Comparison of ENCODE assay signal across 16 cellular contexts in genomic region chr10:48701139-48701901, GRCh38. TPM values are rescaled to one million over a fixed set of nuclear protein-coding genes. Genes with fewer than 3 reads are reported as not detected.
DNase-seq lines count a peak whose midpoint lies in the region; FAIRE-seq and TF ChIP-seq lines count a peak whose summit lies in the region.
"Had no signal": no experiment of that assay in that cellular context is flagged by ENCODE, and none has a peak within 500 bp of the region (broad histone marks: within the 10 kb centered on the region; RNA-seq: fewer than 3 reads in every experiment).

No MANE protein-coding gene starts in this region.

- no peaks in the 10 kb centered on the region for H3K36me3 ChIP-seq in H1 (ENCODE audit: control insufficient read depth in 2 of 4, insufficient read depth in 4 of 4, low read length in 3 of 4)
- no peaks in the 10 kb centered on the region for H3K36me3 ChIP-seq in thyroid gland
- H3K36me3 ChIP-seq: sigmoid colon, thoracic aorta had no signal

- H3K4ac ChIP-seq in H1 (replicated peaks; ENCODE audit: insufficient read length, low read depth, low read length) = no peak overlapping the region

- no peak overlapping the region for H3K9ac ChIP-seq in H1 (replicated peaks in 1 of 4; ENCODE audit: extremely low read depth in 1 of 4, low read depth in 3 of 4, low read length in 3 of 4)

- no peak for TF ChIP-seq RAD21 in H1 (IDR thresholded peaks at IDR 0.05 in 1 of 2, conservative IDR thresholded peaks at IDR 0.05 in 1 of 2; ENCODE audit: low read depth in 2 of 2, low read length in 2 of 2)

- H4K20me1 ChIP-seq in H1 (replicated peaks in 1 of 2; ENCODE audit: control insufficient read depth in 1 of 2, insufficient read depth in 2 of 2, low read length in 2 of 2) = no peaks in the 10 kb centered on the region

- H2AFZ ChIP-seq in H1 (ENCODE audit: low read length) = no peak overlapping the region

- H3K79me2 ChIP-seq in H1 (ENCODE audit: control insufficient read depth in 1 of 2, insufficient read depth in 2 of 2, low read length in 2 of 2) = no peaks in the 10 kb centered on the region

- H3K18ac ChIP-seq in H1 (ENCODE audit: extremely low read depth, low read length) = no peak overlapping the region

- TF ChIP-seq EP300 in H1 (IDR thresholded peaks at IDR 0.05; ENCODE audit: borderline replicate concordance in 1 of 2, low read depth in 2 of 2, low read length in 2 of 2) = no peak

- no peak overlapping the region for H3K23ac ChIP-seq in H1 (ENCODE audit: insufficient read length)

- no peak overlapping the region for H3K14ac ChIP-seq in H1 (ENCODE audit: insufficient read length)

- no peaks in the 10 kb centered on the region for H3K4me1 ChIP-seq in H1 (replicated peaks in 1 of 4; ENCODE audit: control insufficient read depth in 3 of 4, insufficient read depth in 4 of 4, low read length in 3 of 4)
- H3K4me1 ChIP-seq in thyroid gland = no peaks in the 10 kb centered on the region
- H3K4me1 ChIP-seq: sigmoid colon had no signal

- no peaks in the 10 kb centered on the region for H3K23me2 ChIP-seq in H1 (ENCODE audit: low read depth, low read length)

- H3K4me3 ChIP-seq in H1 (ENCODE audit: extremely low read depth in 1 of 4, insufficient read depth in 2 of 4, low read depth in 3 of 4, low read length in 4 of 4) = no peak overlapping the region
- H3K4me3 ChIP-seq in thyroid gland (replicated peaks in 1 of 3) = no peak overlapping the region
- H3K4me3 ChIP-seq: coronary artery, sigmoid colon, thoracic aorta had no signal

- TF ChIP-seq POLR2A in GM12891 (IDR thresholded peaks at IDR 0.05; ENCODE audit: low read depth, low read length) = no peak
- no peak for TF ChIP-seq POLR2A in H1 (IDR thresholded peaks at IDR 0.05; ENCODE audit: control extremely low read depth in 1 of 2, low read depth in 2 of 2, low read length in 2 of 2)
- TF ChIP-seq POLR2A in thyroid gland (IDR thresholded peaks at IDR 0.05) = no peak

- TF ChIP-seq CTCF in H1 (IDR thresholded peaks at IDR 0.05; ENCODE audit: control extremely low read depth in 1 of 3, insufficient read depth in 1 of 3, low read depth in 1 of 3, low read length in 3 of 3) (no peak), thyroid gland (IDR thresholded peaks at IDR 0.05) (no peak)

- H2BK15ac ChIP-seq in H1 (ENCODE audit: low read length) = no peak overlapping the region

- H2BK120ac ChIP-seq in H1 (replicated peaks; ENCODE audit: low read depth, low read length) = no peak overlapping the region

- no peaks in the 10 kb centered on the region for H3K9me3 ChIP-seq in H1 (ENCODE audit: insufficient read depth in 2 of 2, low read depth in 1 of 2, low read length in 1 of 2)
- H3K9me3 ChIP-seq in thyroid gland = no peaks in the 10 kb centered on the region
- H3K9me3 ChIP-seq: sigmoid colon, thoracic aorta had no signal

- H2BK5ac ChIP-seq in H1 (ENCODE audit: low read depth, low read length) = no peak overlapping the region

- CTCF ChIA-PET in H1 (lab: Charles Lee; ENCODE audit: partially characterized antibody) = interaction anchor here (0.7 to 1.8 kb wide), 4 partner anchors 15 to 462 kb away, joined by 3 to 11 read pairs (median 3); no protein-coding TSS in a partner anchor

- H3K27me3 ChIP-seq in H1 (replicated peaks in 1 of 4; ENCODE audit: control insufficient read depth in 3 of 4, extremely low read depth in 1 of 4, insufficient read depth in 3 of 4, low read length in 3 of 4) (no peaks in the 10 kb centered on the region; a peak in 1 of 7 replicates), thyroid gland (no peaks in the 10 kb centered on the region)
- H3K27me3 ChIP-seq: sigmoid colon had no signal

- no peak overlapping the region for H2BK12ac ChIP-seq in H1 (ENCODE audit: low read depth, low read length)

- no peak overlapping the region for H2AK5ac ChIP-seq in H1 (ENCODE audit: low read depth, low read length)

- H4K5ac ChIP-seq in H1 (ENCODE audit: insufficient read length, low read depth, low read length) = no peak overlapping the region

- H4K91ac ChIP-seq in H1 (replicated peaks; ENCODE audit: insufficient read length, low read length) = no peak overlapping the region

- no peak overlapping the region for H3K4me2 ChIP-seq in H1 (ENCODE audit: insufficient read depth in 1 of 2, low read depth in 2 of 2, low read length in 2 of 2)

- DNase-seq in GM12891 (ENCODE audit: insufficient read length, low spot score) (no peak), LoVo (ENCODE audit: low spot score) (peak; percentile 66), H1 (ENCODE audit: low read depth in 1 of 2, low spot score in 2 of 2) (no peak), thyroid gland (no peak), hippocampal formation (lab: John Stamatoyannopoulos, UW) (no peak), amniotic stem cell (lab: John Stamatoyannopoulos, UW) (no peak), CD1c-positive myeloid dendritic cell (ENCODE audit: extremely low spot score) (no peak)
- DNase-seq: activated CD8-positive, alpha-beta T cell treated with anti-CD3 and anti-CD28 coated beads for 36 hours; activated T-cell treated with anti-CD3 and anti-CD28 coated beads, Interleukin-2, amount 50 U/mL, for 4 hours; foreskin melanocyte; GDM1; left cardiac atrium; sigmoid colon had no signal

- no peak overlapping the region for H3K27ac ChIP-seq in H1 (ENCODE audit: low read depth, low read length)
- H3K27ac ChIP-seq in thyroid gland = no peak overlapping the region
- H3K27ac ChIP-seq: coronary artery, RWPE1, sigmoid colon, thoracic aorta had no signal

- WGBS in H1 (ENCODE audit: extremely low coverage in 1 of 2, insufficient coverage in 1 of 2, insufficient read length in 1 of 2, insufficient replicate concordance in 2 of 2, low coverage in 1 of 2, low lambda C conversion rate in 2 of 2, missing lambda C conversion rate in 1 of 2), 2 experiments = 80% methylated on average over 8 of the region's 8 CpGs; no CpG with 5 or more reads in 1 of the 2 experiments
- 76 to 77% methylated on average over 8 of the region's 8 CpGs for WGBS in thyroid gland, 2 donors

- no peaks in the 10 kb centered on the region for H3K79me1 ChIP-seq in H1 (ENCODE audit: low read depth, low read length)

- H4K8ac ChIP-seq in H1 (ENCODE audit: extremely low read depth, insufficient read depth, low read length) = peak overlapping the region; percentile 16; the same call in 1 of the 2 replicates

- FAIRE-seq in GM12891 (lab: Jason Lieb, UNC) (peak; percentile 57), H1 (lab: Jason Lieb, UNC) (no peak)

- no peak overlapping the region for H2BK20ac ChIP-seq in H1 (ENCODE audit: low read length)

- no peak overlapping the region for H3K56ac ChIP-seq in H1 (replicated peaks; ENCODE audit: insufficient read length, low read depth, low read length)

- POLR2A ChIA-PET in H1 (lab: Charles Lee; ENCODE audit: partially characterized antibody) = no interaction called here

- intact Hi-C loops in thyroid gland (cut with DNase I) = no loop called here

TF ChIP-seq in GM12891, 5 proteins besides CTCF, POLR2A, EP300 and RAD21:
- TF ChIP-seq POU2F2 (IDR thresholded peaks at IDR 0.05; ENCODE audit: low read depth, low read length) (no peak), SPI1 (IDR thresholded peaks at IDR 0.05; ENCODE audit: low read depth, low read length) (peak; percentile 62), PAX5 (IDR thresholded peaks at IDR 0.05; ENCODE audit: insufficient read depth, low read length, severe bottlenecking) (no peak)

TF ChIP-seq in H1, 55 proteins besides CTCF, POLR2A, EP300 and RAD21:
- TF ChIP-seq SAP30 (IDR thresholded peaks at IDR 0.05; ENCODE audit: insufficient read depth, insufficient replicate concordance, low read length) (no peak), RNF2 (IDR thresholded peaks at IDR 0.05; ENCODE audit: borderline replicate concordance, low read depth, low read length, missing control alignments, poor library complexity, severe bottlenecking) (no peak), BCL11A (IDR thresholded peaks at IDR 0.05; ENCODE audit: low read depth in 2 of 2, low read length in 2 of 2) (no peak)

RNA-seq across cellular contexts. Expression of gene WDFY4, which starts 16.6 kb away (rescaled TPM):
- 28.8 TPM for polyA plus RNA-seq in GM12891 (2012; ENCODE audit: low read depth, missing spikeins)
- not detected in 2 replicates for total RNA-seq in H1 (2021; fragmentation: NEBNext Ultra II Directional; extraction: Animal tissue kit (Norgen Biotek cat#: 25700))
- not detected in 2 replicates for polyA plus RNA-seq in H1 (2011; rRNA removed)
- 0.04 TPM for polyA plus RNA-seq in H1 (2011; cell fraction: cytosol; rRNA removed)
- polyA plus RNA-seq in H1 (2011; cell fraction: nucleus; rRNA removed) = not detected
- polyA plus RNA-seq in H1 (2012, experiment 1 of 2) = not detected in 4 replicates
- polyA plus RNA-seq in H1 (2012, experiment 2 of 2) = not detected
- polyA plus RNA-seq in H1 (2013, experiment 1 of 2) = not detected
- polyA plus RNA-seq in H1 (2013, experiment 2 of 2) = not detected
- not detected in 2 replicates for polyA minus RNA-seq in H1 (2011; rRNA and poly(A)+ RNA removed)
- not detected for polyA minus RNA-seq in H1 (2011; cell fraction: cytosol; rRNA and poly(A)+ RNA removed)
- polyA minus RNA-seq in H1 (2011; cell fraction: nucleus; rRNA and poly(A)+ RNA removed) = not detected
- total RNA-seq in thyroid gland = 1 to 10 TPM; 1.0 to 3.5 (median 1.2) TPM
